In the genomic region with DNA sequence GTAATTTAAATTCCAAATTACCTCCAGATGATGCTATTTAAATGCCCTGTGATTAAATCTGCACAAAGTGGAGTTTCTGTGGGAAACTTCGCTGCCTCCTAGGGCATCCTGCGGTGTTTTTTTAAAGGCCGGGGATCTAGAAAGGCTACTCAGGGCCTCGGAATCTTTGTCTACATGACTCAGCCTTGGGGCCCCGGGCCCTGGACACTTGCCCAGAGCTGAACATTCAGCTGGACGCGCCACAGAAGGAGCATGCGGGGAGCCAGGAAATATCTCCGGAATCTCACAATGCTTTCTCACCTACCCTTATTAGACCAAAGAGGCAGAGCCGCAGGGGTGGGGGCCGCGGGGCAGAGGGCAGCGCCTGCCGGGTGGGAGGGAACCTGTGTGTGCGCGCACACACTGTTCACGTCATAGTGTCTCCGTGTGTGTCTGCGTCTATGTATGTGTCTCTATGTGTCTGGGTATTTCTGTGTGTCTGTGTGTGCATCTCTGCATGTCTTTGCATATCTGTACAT, we compare ENCODE assay signal across 8 cellular contexts.
A peak's percentile ranks its signal among the peaks of the same experiment; 100 is the strongest.
DNase-seq lines count a peak whose midpoint lies in the region; ATAC-seq and TF ChIP-seq lines count a peak whose summit lies in the region.

No MANE protein-coding gene starts in this region.

- peak overlapping the region; percentile 59 to 96 for H4K8ac ChIP-seq in IMR-90 (ENCODE audit: low read depth in 2 of 2, low read length in 2 of 2)

- peak overlapping the region; percentile 85 for H2AK5ac ChIP-seq in IMR-90 (ENCODE audit: low read depth, low read length)

- H2BK20ac ChIP-seq in IMR-90 (ENCODE audit: low read depth, low read length): peak overlapping the region; percentile 97

- in situ Hi-C loops in IMR-90 (cut with MboI; ENCODE audit: low sequenced_read_pairs): loop anchor here (10.0 kb wide), 1 partner anchor 148 kb away; the partner anchor contains the start of gene TPM1

- H3K27me3 Mint-ChIP-seq in chondrocyte (ENCODE audit: low read depth): no peaks in the 10 kb centered on the region

- H3K27me3 ChIP-seq in IMR-90 (ENCODE audit: control insufficient read depth, insufficient read depth, low read length): no peaks in the 10 kb centered on the region
- H3K27me3 ChIP-seq in liver (ENCODE audit: control insufficient read depth in 4 of 4, insufficient read depth in 4 of 4, low read length in 3 of 4): no peaks in the 10 kb centered on the region
- H3K27me3 ChIP-seq in tibial nerve: no peaks in the 10 kb centered on the region

- peak overlapping the region; percentile 95 for H2BK120ac ChIP-seq in IMR-90 (ENCODE audit: low read depth, low read length)

- H3K4me3 ChIP-seq in IMR-90 (ENCODE audit: insufficient read depth, low read depth, low read length) (peak overlapping the region; percentile 18; the same call in 1 of the 2 replicates), liver (ENCODE audit: low read depth in 1 of 3, low read length in 3 of 3) (no peak overlapping the region), tibial nerve (peak overlapping the region in 1 of 4 donors; percentile 9)

- peaks cover 24% of the 10 kb centered on the region for H3K9me1 ChIP-seq in IMR-90 (ENCODE audit: insufficient read depth, low read length)

- H4K5ac ChIP-seq in IMR-90 (ENCODE audit: low read depth, low read length): peak overlapping the region; percentile 81

- peak overlapping the region; percentile 97; the same call in 1 of the 2 replicates for H3K56ac ChIP-seq in IMR-90 (ENCODE audit: extremely low read depth, insufficient read depth, low read length)

- TF ChIP-seq RAD21 in IMR-90 (IDR thresholded peaks at IDR 0.05; ENCODE audit: low read length): peak; percentile 32; the same call in 1 of the 2 replicates
- TF ChIP-seq RAD21 in liver (IDR thresholded peaks at IDR 0.05): no peak

- intact Hi-C loops in IMR-90 (cut with micrococcal nuclease): loop anchor here (1.0 to 10.0 kb wide), 4 partner anchors 32 to 146 kb away; partner anchors contain the start of gene TPM1

- ATAC-seq in IMR-90 (ENCODE audit: low read depth) (peak; percentile 86), HG03025 (IDR thresholded peaks at IDR 0.05; ENCODE audit: low FRiP score, unreplicated experiment) (no peak), HG02938 (IDR thresholded peaks at IDR 0.05; ENCODE audit: unreplicated experiment) (no peak)

- H3K18ac ChIP-seq in IMR-90 (ENCODE audit: low read depth, low read length): peak overlapping the region; percentile 96

- H3K4me2 ChIP-seq in IMR-90 (ENCODE audit: low read depth, low read length): peak overlapping the region; percentile 88

- no peaks in the 10 kb centered on the region for H3K36me3 ChIP-seq in IMR-90 (ENCODE audit: control insufficient read depth, insufficient read depth, low read length)
- no peaks in the 10 kb centered on the region for H3K36me3 ChIP-seq in liver (ENCODE audit: control insufficient read depth in 4 of 4, insufficient read depth in 3 of 4, low read depth in 1 of 4, low read length in 3 of 4)
- H3K36me3 ChIP-seq in tibial nerve: no peaks in the 10 kb centered on the region

- peaks cover 76% of the 10 kb centered on the region for H3K4me1 Mint-ChIP-seq in chondrocyte (ENCODE audit: low read depth)

- H3K4me1 ChIP-seq in IMR-90 (ENCODE audit: control insufficient read depth, insufficient read depth, low read length): peaks cover 25% of the 10 kb centered on the region
- H3K4me1 ChIP-seq in liver (ENCODE audit: control insufficient read depth in 4 of 4, insufficient read depth in 4 of 4, low read length in 3 of 4): peaks cover 0 to 10% (median 3%) of the 10 kb centered on the region in 4 donors
- peaks cover 0 to 41% (median 12%) of the 10 kb centered on the region in 4 donors for H3K4me1 ChIP-seq in tibial nerve

- H3K9me3 Mint-ChIP-seq in chondrocyte (ENCODE audit: low read depth): peaks cover 4% of the 10 kb centered on the region

- peak overlapping the region; percentile 99 for H3K27ac Mint-ChIP-seq in chondrocyte (ENCODE audit: unreplicated experiment)

- H3K27ac ChIP-seq in IMR-90 (ENCODE audit: insufficient read depth, low read length) (peak overlapping the region; percentile 78), liver (ENCODE audit: low read depth in 1 of 2, low read length in 2 of 2) (no peak overlapping the region), tibial nerve (peak overlapping the region in 2 of 4 donors; percentile 57 to 61)

- TF ChIP-seq CTCF in IMR-90 (conservative IDR thresholded peaks at IDR 0.05; ENCODE audit: low read depth, low read length): no peak
- no peak for TF ChIP-seq CTCF in chondrocyte (IDR thresholded peaks at IDR 0.05)
- TF ChIP-seq CTCF in liver (IDR thresholded peaks at IDR 0.05; ENCODE audit: low read depth, low read length, missing input control): no peak
- TF ChIP-seq CTCF in tibial nerve (IDR thresholded peaks at IDR 0.05): no peak

- H3K14ac ChIP-seq in IMR-90 (replicated peaks; ENCODE audit: low read depth, low read length): peak overlapping the region; percentile 95

- peak overlapping the region; percentile 69 for H2AFZ ChIP-seq in IMR-90 (replicated peaks; ENCODE audit: low read length, poor library complexity)

- H4K91ac ChIP-seq in IMR-90 (ENCODE audit: insufficient read depth, low read depth, low read length): peak overlapping the region; percentile 94

- no peak for TF ChIP-seq EP300 in tibial nerve (IDR thresholded peaks at IDR 0.05)

- H3K9ac ChIP-seq in IMR-90 (ENCODE audit: low read depth, low read length): peak overlapping the region; percentile 38; the same call in 1 of the 2 replicates
- no peak overlapping the region for H3K9ac ChIP-seq in liver (ENCODE audit: low read depth in 1 of 2, low read length in 2 of 2)

- dilution Hi-C loops in IMR-90 (cut with HindIII; ENCODE audit: low sequenced_read_pairs, unreplicated experiment): no loop called here

- peak overlapping the region; percentile 89 for H3K4ac ChIP-seq in IMR-90 (ENCODE audit: low read depth, low read length)

- no peak overlapping the region for H3K4me3 Mint-ChIP-seq in chondrocyte (ENCODE audit: unreplicated experiment)

- no peak for TF ChIP-seq POLR2A in IMR-90 (IDR thresholded peaks at IDR 0.05; ENCODE audit: low read depth, low read length)
- TF ChIP-seq POLR2A in tibial nerve (IDR thresholded peaks at IDR 0.05): no peak

- H2BK15ac ChIP-seq in IMR-90 (ENCODE audit: low read depth, low read length): peak overlapping the region; percentile 55

- H3K79me1 ChIP-seq in IMR-90 (ENCODE audit: low read depth in 1 of 2, low read length in 2 of 2): peaks cover 0 to 9% of the 10 kb centered on the region in 2 experiments; a peak in 2 of 4 replicates

- CTCF ChIA-PET in IMR-90 (lab: Yijun Ruan, JAX): interaction anchor here (1.0 kb wide), 1 partner anchor 25 kb away, joined by 3 read pairs; no protein-coding TSS in a partner anchor

- peak; percentile 99 for DNase-seq in IMR-90
- peak; percentile 96 for DNase-seq in chondrocyte (ENCODE audit: low spot score)
- peak; percentile 79 to 84 for DNase-seq in tibial nerve (ENCODE audit: low spot score in 2 of 2)
- no peak for DNase-seq in NCI-H2196 (lab: John Stamatoyannopoulos, UW; ENCODE audit: unreplicated experiment)
- no peak for DNase-seq in NCI-H510A (lab: John Stamatoyannopoulos, UW)

- no TSS peak for BruUV-seq in IMR-90 (replicated peaks; lab: Mats Ljungman, UMichigan)

- peak overlapping the region; percentile 100 for H2BK5ac ChIP-seq in IMR-90 (ENCODE audit: low read depth, low read length, poor library complexity, severe bottlenecking)

- no peaks in the 10 kb centered on the region for H3K36me3 Mint-ChIP-seq in chondrocyte (ENCODE audit: low read depth)

- H4K20me1 ChIP-seq in IMR-90 (ENCODE audit: insufficient read depth, low read length): no peaks in the 10 kb centered on the region; the same call in 1 of the 2 replicates

- H2AK9ac ChIP-seq in IMR-90 (replicated peaks; ENCODE audit: low read depth, low read length, poor library complexity): peak overlapping the region; percentile 57

- H3K9me3 ChIP-seq in IMR-90 (ENCODE audit: control insufficient read depth, insufficient read depth, low read length) (no peaks in the 10 kb centered on the region), liver (ENCODE audit: control insufficient read depth in 4 of 4, low read length in 3 of 4) (no peaks in the 10 kb centered on the region), tibial nerve (no peaks in the 10 kb centered on the region)

- POLR2A ChIA-PET in IMR-90 (lab: Charles Lee; ENCODE audit: unreplicated experiment): interaction anchor here (0.6 to 1.8 kb wide), 2 partner anchors 20 to 150 kb away, joined by 3 to 8 read pairs; no protein-coding TSS in a partner anchor

- H3K23ac ChIP-seq in IMR-90 (ENCODE audit: low read depth, low read length): peak overlapping the region; percentile 99

- WGBS in IMR-90 (ENCODE audit: extremely low coverage in 2 of 2, insufficient read length in 1 of 2), 2 experiments: 0% methylated on average over 8 of the region's 19 CpGs; no CpG with 5 or more reads in 1 of the 2 experiments
- WGBS in liver: 69% methylated on average over 19 of the region's 19 CpGs
- WGBS in tibial nerve, 2 donors: 11 to 16% methylated on average over 19 of the region's 19 CpGs

TF ChIP-seq in IMR-90, 13 proteins besides CTCF, POLR2A, EP300 and RAD21 (continues in another document):
- TF ChIP-seq RFX5 (IDR thresholded peaks at IDR 0.05; ENCODE audit: low read depth, low read length) (no peak), NFE2L2 (IDR thresholded peaks at IDR 0.05; ENCODE audit: low read depth, low read length) (peak; percentile 68), MAFK (IDR thresholded peaks at IDR 0.05; ENCODE audit: low read depth, low read length) (peak; percentile 31; the same call in 1 of the 2 replicates), FOS (IDR thresholded peaks at IDR 0.05; ENCODE audit: low read depth, low read length) (peak; percentile 96), MXI1 (IDR thresholded peaks at IDR 0.05; ENCODE audit: borderline replicate concordance, low read depth, low read length) (peak; percentile 51; the same call in 1 of the 2 replicates)

TF ChIP-seq in liver, 16 proteins besides CTCF, POLR2A, EP300 and RAD21:
- peak; percentile 43 to 60 for TF ChIP-seq JUND (IDR thresholded peaks at IDR 0.05)
- TF ChIP-seq TAF1 (conservative IDR thresholded peaks at IDR 0.05): no peak
- TF ChIP-seq, protein P1, sequence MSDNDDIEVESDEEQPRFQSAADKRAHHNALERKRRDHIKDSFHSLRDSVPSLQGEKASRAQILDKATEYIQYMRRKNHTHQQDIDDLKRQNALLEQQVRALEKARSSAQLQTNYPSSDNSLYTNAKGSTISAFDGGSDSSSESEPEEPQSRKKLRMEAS (IDR thresholded peaks at IDR 0.05): no peak
- no peak for TF ChIP-seq NR2F2 (IDR thresholded peaks at IDR 0.05)
- TF ChIP-seq FOXA2 (IDR thresholded peaks at IDR 0.05): no peak
- TF ChIP-seq RXRA (IDR thresholded peaks at IDR 0.05): no peak

Comparison
In these comparisons a context has a peak if more than half of its experiments do, and no peak if none do; other contexts are left out.
1. DNase-seq: peak in IMR-90 (single experiment), chondrocyte (single experiment) and tibial nerve (2 of 2); none in NCI-H2196 (single experiment) and NCI-H510A (single experiment).